In the genomic region with DNA sequence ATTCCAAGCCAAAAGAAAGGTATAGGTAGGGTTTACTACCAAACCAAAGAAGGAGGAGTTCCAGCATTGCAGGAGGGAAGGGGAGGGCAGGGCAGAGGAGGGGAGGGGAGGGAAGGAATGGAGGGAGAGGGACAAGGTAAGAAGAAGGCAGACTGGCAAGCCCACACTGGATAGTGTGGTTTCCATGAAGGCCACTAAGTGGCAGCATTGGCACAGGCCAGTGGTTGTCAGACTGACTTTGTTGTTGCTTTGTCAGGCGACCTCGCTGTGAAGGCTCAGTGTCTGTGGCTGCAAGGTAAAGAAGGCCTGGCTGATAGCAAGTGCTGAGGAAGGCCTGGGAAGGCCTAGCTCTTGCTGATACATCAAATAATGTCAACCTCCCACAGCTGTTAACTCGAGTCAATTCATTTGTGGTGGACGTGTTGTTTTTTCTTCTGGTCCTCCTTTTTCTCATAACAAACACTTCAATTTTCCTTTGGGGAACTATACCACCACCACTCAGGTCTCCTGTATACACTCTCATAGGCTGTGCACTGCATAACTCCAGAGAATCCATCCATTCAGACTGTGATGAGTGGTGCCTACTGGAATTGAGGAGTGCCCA, we compare ENCODE assay signal across 8 cellular contexts. TPM values are rescaled to one million over a fixed set of nuclear protein-coding genes. Genes with fewer than 3 reads are reported as not detected.
DNase-seq lines count a peak whose midpoint lies in the region; ATAC-seq and TF ChIP-seq lines count a peak whose summit lies in the region.

No MANE protein-coding gene starts in this region.

- no peaks in the 10 kb centered on the region for H3K36me3 ChIP-seq in SK-N-SH (replicated peaks in 1 of 2; ENCODE audit: control insufficient read depth in 1 of 2, insufficient read depth in 2 of 2, low read length in 1 of 2)

- H3K79me2 ChIP-seq in SK-N-SH (ENCODE audit: insufficient read depth), result no peaks in the 10 kb centered on the region

- no peaks in the 10 kb centered on the region for H3K9me2 ChIP-seq in SK-N-SH

- DNase-seq in GM12865 (ENCODE audit: low read depth) (peak; percentile 74), NAMALWA (ENCODE audit: low spot score) (peak; percentile 61), SK-N-SH (peak; percentile 68), astrocyte of the spinal cord (ENCODE audit: low read depth, low spot score) (peak; percentile 41), iPS-NIHi7 (ENCODE audit: extremely low spot score) (peak; percentile 88), epidermal melanocyte (ENCODE audit: insufficient read length, low spot score) (no peak)
- peak; percentile 54 for DNase-seq in stimulated activated CD4-positive, alpha-beta T cell treated with anti-CD3 and anti-CD28 coated beads, Interleukin-1b, Interleukin-23, amount 100 ng/mL, for 48 hours

- CTCF ChIA-PET in SK-N-SH (lab: Yijun Ruan, JAX), result interaction anchor here (1.0 to 10.0 kb wide), 14 partner anchors 8 to 622 kb away, joined by 3 to 116 read pairs (median 4); a partner anchor contains a TSS

- peak; percentile 94 for TF ChIP-seq RAD21 in SK-N-SH (IDR thresholded peaks at IDR 0.05; ENCODE audit: low read length)

- H2AFZ ChIP-seq in SK-N-SH (ENCODE audit: low read depth), result no peak overlapping the region

- H4K20me1 ChIP-seq in SK-N-SH (ENCODE audit: insufficient read depth), result no peaks in the 10 kb centered on the region

- POLR2A ChIA-PET in SK-N-SH (lab: Yijun Ruan, JAX), result no interaction called here

- no peak overlapping the region for H3K4me2 ChIP-seq in SK-N-SH

- H3K4me3 ChIP-seq in GM12865 (ENCODE audit: low read depth, low read length) (no peak overlapping the region), SK-N-SH (ENCODE audit: low read depth in 2 of 2, low read length in 1 of 2) (no peak overlapping the region), astrocyte of the spinal cord (ENCODE audit: low read depth, low read length) (no peak overlapping the region)

- H3K9ac ChIP-seq in SK-N-SH, result no peak overlapping the region

- no peaks in the 10 kb centered on the region for H3K4me1 ChIP-seq in SK-N-SH (ENCODE audit: control insufficient read depth in 1 of 2, insufficient read depth in 2 of 2, low read depth in 1 of 2, low read length in 1 of 2)

- 22% methylated on average over 4 of the region's 4 CpGs for WGBS in SK-N-SH (ENCODE audit: low lambda C conversion rate)

- in situ Hi-C loops in astrocyte of the spinal cord (cut with HindIII; ENCODE audit: low sequenced_read_pairs), result no loop called here

- ATAC-seq in HG02763 (IDR thresholded peaks at IDR 0.05; ENCODE audit: unreplicated experiment), result no peak

- TF ChIP-seq CTCF in GM12865 (IDR thresholded peaks at IDR 0.05; ENCODE audit: insufficient read depth, low read depth, low read length, missing control alignments), result peak; percentile 79
- peak; percentile 60 for TF ChIP-seq CTCF in SK-N-SH (IDR thresholded peaks at IDR 0.05)
- peak; percentile 61 for TF ChIP-seq CTCF in astrocyte of the spinal cord (IDR thresholded peaks at IDR 0.05; ENCODE audit: low read depth, low read length)

- H3K9me3 ChIP-seq in SK-N-SH, result no peaks in the 10 kb centered on the region

- H3K27me3 ChIP-seq in SK-N-SH (ENCODE audit: insufficient read depth), result no peaks in the 10 kb centered on the region

- no peak overlapping the region for H3K27ac ChIP-seq in SK-N-SH (ENCODE audit: low read depth in 2 of 2, low read length in 1 of 2)

- TF ChIP-seq EP300 in SK-N-SH (IDR thresholded peaks at IDR 0.05; ENCODE audit: borderline replicate concordance in 1 of 2, low read depth in 1 of 2, low read length in 1 of 2), result no peak

- H3F3A ChIP-seq in SK-N-SH (replicated peaks; ENCODE audit: insufficient read depth), result no peaks in the 10 kb centered on the region

TF ChIP-seq in SK-N-SH, 30 proteins besides CTCF, POLR2A, EP300 and RAD21:
- TF ChIP-seq TCF12 (IDR thresholded peaks at IDR 0.05) (no peak), SMC3 (IDR thresholded peaks at IDR 0.05; ENCODE audit: low read depth, low read length) (peak; percentile 75)
TF ChIP-seq in SK-N-SH: peak in this region for 1.

RNA-seq across cellular contexts. Expression of a gene that starts 7.7 kb away (rescaled TPM):
- polyA plus RNA-seq in SK-N-SH (2012; rRNA removed), result 4.5 and 5.5 TPM in 2 replicates
- polyA plus RNA-seq in SK-N-SH (2012; cell fraction: cytosol; rRNA removed), result 2.6 and 3.0 TPM in 2 replicates
- polyA plus RNA-seq in SK-N-SH (2012; cell fraction: nucleus; rRNA removed), result 17.1 and 27.2 TPM in 2 replicates

RNA-seq across cellular contexts. Expression of a gene that starts 29.4 kb away (rescaled TPM):
- not detected in 2 replicates for polyA plus RNA-seq in SK-N-SH (2012; rRNA removed)
- polyA plus RNA-seq in SK-N-SH (2012; cell fraction: cytosol; rRNA removed), result not detected in 2 replicates
- not detected in 2 replicates for polyA plus RNA-seq in SK-N-SH (2012; cell fraction: nucleus; rRNA removed)
